8 cellular contexts compared by ENCODE assay signal in genomic region chr6:135054238-135054574, GRCh38. TPM values are rescaled to one million over a fixed set of nuclear protein-coding genes. Genes with fewer than 3 reads are reported as not detected.
DNase-seq lines count a peak whose midpoint lies in the region; ATAC-seq and TF ChIP-seq lines count a peak whose summit lies in the region.

No MANE protein-coding gene starts in this region.

- peak overlapping the region; percentile 83 for H3K27ac ChIP-seq in C4-2B
- H3K27ac ChIP-seq in coronary artery: peak overlapping the region; percentile 85 to 87

- peak; percentile 26 for ATAC-seq in GM21528 (IDR thresholded peaks at IDR 0.05; ENCODE audit: low FRiP score, unreplicated experiment)

- TF ChIP-seq CTCF in C4-2B (conservative IDR thresholded peaks at IDR 0.05): no peak
- no peak for TF ChIP-seq CTCF in coronary artery (IDR thresholded peaks at IDR 0.05)

- H3K27me3 ChIP-seq in mucosa of stomach (ENCODE audit: control insufficient read depth, insufficient read depth, low read length): no peaks in the 10 kb centered on the region

- peak; percentile 29 for DNase-seq in NCI-H2029 treated with DMSO at 0.1 percent for 48 hours (lab: John Stamatoyannopoulos, UW)
- no peak for DNase-seq in coronary artery (ENCODE audit: low spot score)
- no peak for DNase-seq in cortex of kidney (lab: John Stamatoyannopoulos, UW)
- no peak for DNase-seq in mucosa of gallbladder (ENCODE audit: low spot score)
- DNase-seq in NCI-H1417 treated with DMSO at 0.1 percent for 48 hours (lab: John Stamatoyannopoulos, UW): no peak

- H3K36me3 ChIP-seq in mucosa of stomach (ENCODE audit: control insufficient read depth, insufficient read depth, low read length): no peaks in the 10 kb centered on the region

- H3K9me3 ChIP-seq in mucosa of stomach (ENCODE audit: control insufficient read depth, low read length): no peaks in the 10 kb centered on the region

- H3K4me3 ChIP-seq in coronary artery: peak overlapping the region; percentile 74
- peak overlapping the region; percentile 96 for H3K4me3 ChIP-seq in mucosa of stomach (ENCODE audit: low read length)

- H3K9ac ChIP-seq in mucosa of stomach (ENCODE audit: low read length): peak overlapping the region; percentile 98

- H3K4me1 ChIP-seq in mucosa of stomach (ENCODE audit: control insufficient read depth, insufficient read depth, low read length): no peaks in the 10 kb centered on the region

RNA-seq across cellular contexts. Expression of gene HBS1L, which starts 0.4 kb away (rescaled TPM):
- 46.8 TPM for total RNA-seq in mucosa of gallbladder
